ENCODE assay signal across 26 cellular contexts in the genomic region with DNA sequence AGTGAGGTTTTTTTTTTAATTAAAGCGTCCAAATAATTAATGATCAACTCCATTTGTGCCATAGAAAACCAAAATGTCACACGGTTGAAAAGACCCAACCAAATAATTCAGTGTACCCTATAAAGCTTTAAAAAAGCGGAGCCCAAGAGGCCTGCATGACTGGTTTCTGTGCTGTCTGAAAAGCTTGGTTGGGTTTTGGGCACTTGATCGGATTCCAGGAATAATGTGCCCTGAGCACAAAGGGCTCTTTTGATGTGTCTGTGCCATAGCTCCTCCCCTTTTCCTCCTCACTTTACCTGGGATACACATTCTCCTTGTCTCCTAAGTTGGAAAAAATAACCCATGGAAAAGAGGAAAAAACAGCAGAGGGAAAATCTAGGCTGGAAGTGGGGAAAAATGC.
"Had no signal": no experiment of that assay in that cellular context is flagged by ENCODE, and none has a peak within 500 bp of the region (broad histone marks: within the 10 kb centered on the region; RNA-seq: fewer than 3 reads in every experiment).

No MANE protein-coding gene starts in this region.

- H3K4me2 ChIP-seq: SK-N-SH had no signal

- H3K4me3 Mint-ChIP-seq: activated CD4-positive, alpha-beta memory T cell treated with anti-CD3 and anti-CD28 coated beads for 36 hours; activated CD4-positive, alpha-beta T cell treated with anti-CD3 and anti-CD28 coated beads, Interleukin-2, amount 10 ng/mL, durations not matched to agents 7 days and 5 days; activated naive CD8-positive, alpha-beta T cell treated with anti-CD3 and anti-CD28 coated beads, Interleukin-2, amount 50 U/mL, for 24 hours; activated T-cell treated with anti-CD3 and anti-CD28 coated beads, Interleukin-2, amount 50 U/mL, for 4 hours had no signal

- H3K4me1 ChIP-seq: ascending aorta, Peyer's patch, SJCRH30 had no signal

- ATAC-seq: activated naive CD4-positive, alpha-beta T cell treated with anti-CD3 and anti-CD28 coated beads, Interleukin-2, amount 50 U/mL, for 72 hours; activated naive CD8-positive, alpha-beta T cell treated with anti-CD3 and anti-CD28 coated beads, Interleukin-2, amount 50 U/mL, for 24 hours; activated T-cell treated with anti-CD3 and anti-CD28 coated beads, Interleukin-2, amount 50 U/mL, for 4 hours had no signal

- H3K36me3 ChIP-seq: cardiac muscle cell, Peyer's patch, SJCRH30 had no signal

- H3K27ac Mint-ChIP-seq: activated CD4-positive, alpha-beta memory T cell treated with anti-CD3 and anti-CD28 coated beads for 36 hours; activated CD4-positive, alpha-beta T cell treated with anti-CD3 and anti-CD28 coated beads, Interleukin-2, amount 10 ng/mL, durations not matched to agents 7 days and 5 days; activated naive CD4-positive, alpha-beta T cell treated with anti-CD3 and anti-CD28 coated beads, Interleukin-2, amount 50 U/mL, for 72 hours; activated naive CD8-positive, alpha-beta T cell treated with anti-CD3 and anti-CD28 coated beads, Interleukin-2, amount 50 U/mL, for 24 hours had no signal

- H3K27me3 Mint-ChIP-seq: activated CD4-positive, alpha-beta memory T cell treated with anti-CD3 and anti-CD28 coated beads for 36 hours had no signal

- H3K9ac ChIP-seq: SK-N-SH had no signal

- H3K9me3 ChIP-seq: ascending aorta, Peyer's patch, SJCRH30, SK-N-SH had no signal

- H3K4me3 ChIP-seq: ascending aorta, cardiac muscle cell, Peyer's patch, SJCRH30 had no signal

- H3K9me3 Mint-ChIP-seq: activated CD4-positive, alpha-beta memory T cell treated with anti-CD3 and anti-CD28 coated beads for 36 hours; activated CD4-positive, alpha-beta T cell treated with anti-CD3 and anti-CD28 coated beads, Interleukin-2, amount 10 ng/mL, durations not matched to agents 7 days and 5 days; activated naive CD4-positive, alpha-beta T cell treated with anti-CD3 and anti-CD28 coated beads, Interleukin-2, amount 50 U/mL, for 72 hours; activated naive CD8-positive, alpha-beta T cell treated with anti-CD3 and anti-CD28 coated beads, Interleukin-2, amount 50 U/mL, for 24 hours; activated T-cell treated with anti-CD3 and anti-CD28 coated beads, Interleukin-2, amount 50 U/mL, for 4 hours had no signal

- H3K4me1 Mint-ChIP-seq: activated CD4-positive, alpha-beta T cell treated with anti-CD3 and anti-CD28 coated beads, Interleukin-2, amount 10 ng/mL, durations not matched to agents 7 days and 5 days; activated naive CD8-positive, alpha-beta T cell treated with anti-CD3 and anti-CD28 coated beads, Interleukin-2, amount 50 U/mL, for 24 hours had no signal

- DNase-seq: activated CD4-positive, alpha-beta memory T cell treated with anti-CD3 and anti-CD28 coated beads for 36 hours; activated CD4-positive, alpha-beta T cell treated with anti-CD3 and anti-CD28 coated beads, Interleukin-2, amount 10 ng/mL, durations not matched to agents 7 days and 5 days; activated CD4-positive, CD25-positive, alpha-beta regulatory T cell; activated CD8-positive, alpha-beta memory T cell treated with anti-CD3 and anti-CD28 coated beads for 24 hours; activated effector memory CD4-positive, alpha-beta T cell treated with anti-CD3 and anti-CD28 coated beads, Interleukin-2, amount 50 U/mL, for 16 hours; activated naive CD4-positive, alpha-beta T cell treated with Interleukin-2 at 50 U/mL for 16 hours; activated naive CD8-positive, alpha-beta T cell treated with anti-CD3 and anti-CD28 coated beads, Interleukin-2, amount 50 U/mL, for 24 hours; activated T-cell treated with anti-CD3 and anti-CD28 coated beads, Interleukin-2, amount 50 U/mL, for 4 hours; amniotic stem cell; KG1; NCI-H1048; NCI-H146; NCI-H1930; NCI-H2107; NCI-H510A treated with DMSO at 0.1 percent for 48 hours; Peyer's patch; Right ventricle myocardium superior; SJCRH30; SK-N-SH; T-helper 1 cell had no signal

- H3K36me3 Mint-ChIP-seq: activated CD4-positive, alpha-beta memory T cell treated with anti-CD3 and anti-CD28 coated beads for 36 hours; activated naive CD4-positive, alpha-beta T cell treated with anti-CD3 and anti-CD28 coated beads, Interleukin-2, amount 50 U/mL, for 72 hours; brain had no signal

- H3K9me2 ChIP-seq: SK-N-SH had no signal

- H3K27me3 ChIP-seq: ascending aorta, cardiac muscle cell, Peyer's patch, SJCRH30 had no signal

- H3K27ac ChIP-seq: ascending aorta, cardiac muscle cell, Peyer's patch, RWPE1, SJCRH30, VCaP had no signal
